8 cellular contexts compared by ENCODE assay signal in genomic region chr14:106845286-106846087, GRCh38.
DNase-seq lines count a peak whose midpoint lies in the region; ATAC-seq and TF ChIP-seq lines count a peak whose summit lies in the region.

No MANE protein-coding gene starts in this region.

- peaks cover 39% of the 10 kb centered on the region for H3K4me1 Mint-ChIP-seq in Caco-2 (ENCODE audit: low read depth, unreplicated experiment)

- CTCF ChIA-PET in Caco-2 (lab: Charles Lee): interaction anchor here (1.6 to 2.9 kb wide), 2 partner anchors 15 to 27 kb away, joined by 23 to 24 read pairs; no protein-coding TSS in a partner anchor

- H3K4me1 ChIP-seq in Caco-2: peaks cover 26% of the 10 kb centered on the region
- H3K4me1 ChIP-seq in stomach: peaks cover 14 to 41% (median 25%) of the 10 kb centered on the region in 4 donors

- no peaks in the 10 kb centered on the region for H3K9me3 Mint-ChIP-seq in Caco-2 (ENCODE audit: unreplicated experiment)

- no peak for TF ChIP-seq POLR2A in stomach (IDR thresholded peaks at IDR 0.05)

- DNase-seq in Caco-2 (peak; percentile 73 to 88), GM20000 (ENCODE audit: low spot score) (peak; percentile 47), NAMALWA (ENCODE audit: low spot score) (peak; percentile 83), kidney glomerular epithelial cell (lab: John Stamatoyannopoulos, UW) (peak; percentile 92), stomach (peak; percentile 87), RPMI8226 (no peak)
- peak; percentile 43 for DNase-seq in activated CD8-positive, alpha-beta memory T cell treated with anti-CD3 and anti-CD28 coated beads, Interleukin-2, amount 50 U/mL, for 4 hours

- intact Hi-C loops in Caco-2 (cut with micrococcal nuclease; ENCODE audit: unreplicated experiment): loop anchor here (1.0 kb wide), 1 partner anchor 27 kb away; no protein-coding TSS in a partner anchor
- intact Hi-C loops in stomach (cut with DNase I; ENCODE audit: low total_unique reads): no loop called here

- H3K27ac ChIP-seq in stomach: peak overlapping the region; percentile 77 to 95 (median 83)

- no peaks in the 10 kb centered on the region for H3K36me3 Mint-ChIP-seq in Caco-2 (ENCODE audit: insufficient read depth, unreplicated experiment)

- H3K4me3 ChIP-seq in Caco-2 (ENCODE audit: low read depth, low read length) (peak overlapping the region; percentile 53), stomach (peak overlapping the region; percentile 38 to 50 (median 44))

- H3K9me3 ChIP-seq in Caco-2 (no peaks in the 10 kb centered on the region), stomach (no peaks in the 10 kb centered on the region)

- H3K27me3 ChIP-seq in Caco-2 (replicated peaks; ENCODE audit: control insufficient read depth, insufficient read depth, low read length): no peaks in the 10 kb centered on the region
- peaks cover 0 to 16% (median 0%) of the 10 kb centered on the region in 3 donors for H3K27me3 ChIP-seq in stomach

- H3K4me3 Mint-ChIP-seq in Caco-2 (ENCODE audit: unreplicated experiment): peak overlapping the region; percentile 96

- TF ChIP-seq CTCF in Caco-2 (IDR thresholded peaks at IDR 0.05; ENCODE audit: insufficient read depth in 1 of 2, low read depth in 1 of 2, low read length in 1 of 2, severe bottlenecking in 1 of 2, unreplicated experiment in 1 of 2) (no peak), GM20000 (IDR thresholded peaks at IDR 0.05; ENCODE audit: extremely low read depth, missing control alignments) (no peak), stomach (IDR thresholded peaks at IDR 0.05) (no peak)

- no peaks in the 10 kb centered on the region for H3K27me3 Mint-ChIP-seq in Caco-2 (ENCODE audit: insufficient read depth, unreplicated experiment)

- BruUV-seq in Caco-2 (replicated peaks; lab: Mats Ljungman, UMichigan): no TSS peak

- H3K36me3 ChIP-seq in Caco-2 (ENCODE audit: control insufficient read depth, insufficient read depth, low read length) (no peaks in the 10 kb centered on the region), stomach (no peaks in the 10 kb centered on the region)

- POLR2A ChIA-PET in Caco-2 (lab: Charles Lee): no interaction called here

- no peak for ATAC-seq in HG02938 (IDR thresholded peaks at IDR 0.05; ENCODE audit: unreplicated experiment)

- WGBS in stomach, 5 donors: 37 to 52% (median 42%) methylated on average over 17 of the region's 17 CpGs

- H3K27ac Mint-ChIP-seq in Caco-2 (ENCODE audit: unreplicated experiment): peak overlapping the region; percentile 80

- no peak for TF ChIP-seq EP300 in stomach (IDR thresholded peaks at IDR 0.05)
